ENCODE assay signal across 24 cellular contexts in genomic region chr1:10245674-10246073, GRCh38.
"Had no signal": no experiment of that assay in that cellular context is flagged by ENCODE, and none has a peak within 500 bp of the region (broad histone marks: within the 10 kb centered on the region; RNA-seq: fewer than 3 reads in every experiment).

No MANE protein-coding gene starts in this region.

- H3K9me3 ChIP-seq: adrenal gland, breast epithelium had no signal

- DNase-seq: activated CD4-positive, alpha-beta T cell treated with anti-CD3 and anti-CD28 coated beads for 36 hours; activated CD4-positive, CD25-positive, alpha-beta regulatory T cell; activated CD8-positive, alpha-beta memory T cell treated with anti-CD3 and anti-CD28 coated beads, Interleukin-2, amount 50 U/mL, for 4 hours; activated CD8-positive, alpha-beta T cell treated with anti-CD3 and anti-CD28 coated beads for 36 hours; activated naive CD4-positive, alpha-beta T cell treated with anti-CD3 and anti-CD28 coated beads, Interleukin-2, amount 50 U/mL, for 16 hours; activated naive CD8-positive, alpha-beta T cell treated with anti-CD3 and anti-CD28 coated beads, Interleukin-2, amount 10 ng/mL, durations not matched to agents 7 days and 5 days; adrenal gland; anterior cingulate cortex; caudate nucleus; Kasumi-1; KBM-7; NCI-H1105 treated with DMSO at 0.1 percent for 48 hours; NCI-H146; NCI-H1930; NCI-H2171; NCI-H226; NCI-H510A; NCI-H526 treated with DMSO at 0.1 percent for 48 hours; NCI-H82; SIG-M5; T-helper 17 cell; T-helper 9 cell had no signal

- H3K27ac ChIP-seq: adrenal gland, breast epithelium had no signal

- H3K4me3 Mint-ChIP-seq: activated CD4-positive, alpha-beta T cell treated with anti-CD3 and anti-CD28 coated beads for 36 hours; activated CD8-positive, alpha-beta T cell treated with anti-CD3 and anti-CD28 coated beads for 36 hours; activated naive CD8-positive, alpha-beta T cell treated with anti-CD3 and anti-CD28 coated beads, Interleukin-2, amount 10 ng/mL, durations not matched to agents 7 days and 5 days; T-helper 17 cell had no signal

- H3K27me3 ChIP-seq: adrenal gland, breast epithelium had no signal

- H3K27me3 Mint-ChIP-seq: activated CD4-positive, alpha-beta T cell treated with anti-CD3 and anti-CD28 coated beads for 36 hours; activated CD8-positive, alpha-beta T cell treated with anti-CD3 and anti-CD28 coated beads for 36 hours; activated naive CD8-positive, alpha-beta T cell treated with anti-CD3 and anti-CD28 coated beads, Interleukin-2, amount 10 ng/mL, durations not matched to agents 7 days and 5 days; T-helper 17 cell had no signal

- ATAC-seq: activated CD4-positive, alpha-beta T cell treated with anti-CD3 and anti-CD28 coated beads for 36 hours; activated CD8-positive, alpha-beta T cell treated with anti-CD3 and anti-CD28 coated beads for 36 hours; T-helper 17 cell had no signal

- H3K36me3 ChIP-seq: adrenal gland, breast epithelium had no signal

- H3K4me3 ChIP-seq: adrenal gland, breast epithelium had no signal

- H3K9me3 Mint-ChIP-seq: activated CD8-positive, alpha-beta T cell treated with anti-CD3 and anti-CD28 coated beads for 36 hours had no signal

- H3K4me1 ChIP-seq: breast epithelium had no signal

- FAIRE-seq: TTC549 had no signal

- H3K27ac Mint-ChIP-seq: activated CD4-positive, alpha-beta T cell treated with anti-CD3 and anti-CD28 coated beads for 36 hours; activated CD8-positive, alpha-beta T cell treated with anti-CD3 and anti-CD28 coated beads for 36 hours; activated naive CD8-positive, alpha-beta T cell treated with anti-CD3 and anti-CD28 coated beads, Interleukin-2, amount 10 ng/mL, durations not matched to agents 7 days and 5 days; T-helper 17 cell had no signal
